ENCODE assay signal across 29 cellular contexts in the genomic region with DNA sequence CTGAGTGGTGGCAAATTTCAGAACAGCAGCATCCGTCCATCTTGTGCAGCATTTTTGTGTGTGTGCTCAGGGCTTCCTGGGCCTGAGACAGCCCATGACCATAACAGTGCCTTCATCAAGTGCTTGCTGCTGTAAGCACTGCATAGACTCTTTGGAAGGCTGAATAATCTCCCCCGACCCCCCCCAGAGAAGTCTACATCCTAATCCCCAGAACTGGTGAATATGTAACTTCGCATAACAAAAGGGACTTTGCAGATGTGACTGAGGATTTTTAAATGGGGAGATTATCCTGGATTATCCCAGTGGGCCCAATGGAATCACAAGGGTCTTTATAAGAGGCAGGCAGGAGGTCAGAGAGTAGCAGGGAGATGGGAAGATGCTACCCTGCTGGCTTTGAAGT. TPM values are rescaled to one million over a fixed set of nuclear protein-coding genes. Genes with fewer than 3 reads are reported as not detected.
"Had no signal": no experiment of that assay in that cellular context is flagged by ENCODE, and none has a peak within 500 bp of the region (broad histone marks: within the 10 kb centered on the region; RNA-seq: fewer than 3 reads in every experiment).

No MANE protein-coding gene starts in this region.

- H3K36me3 ChIP-seq: esophagus squamous epithelium, gastrocnemius medialis, heart right ventricle had no signal

- H3K4me1 ChIP-seq: esophagus squamous epithelium, gastrocnemius medialis, heart right ventricle, left lung, lower lobe of right lung had no signal

- H3K27ac ChIP-seq: coronary artery, dorsolateral prefrontal cortex, epithelial cell of prostate, esophagus squamous epithelium, gastrocnemius medialis, heart right ventricle, left lung, lower lobe of right lung had no signal

- H3K27ac Mint-ChIP-seq: mesothelial cell of epicardium had no signal

- DNase-seq: dermis blood vessel endothelial cell; dorsolateral prefrontal cortex; effector CD4-positive, alpha-beta T cell; effector memory CD4-positive, alpha-beta T cell; erythroblast; esophagus squamous epithelium; foreskin fibroblast; foreskin melanocyte; gastrocnemius medialis; glutamatergic neuron; head of caudate nucleus; heart right ventricle; hippocampal formation; left cardiac atrium; left lung; left ventricle myocardium superior; lower lobe of right lung; mesenchymal stem cell; mucosa of descending colon had no signal

- FAIRE-seq: colon, endometrium, islet of Langerhans, keratinocyte had no signal

- H3K4me1 Mint-ChIP-seq: mesothelial cell of epicardium had no signal

- H3K4me3 ChIP-seq: coronary artery, dorsolateral prefrontal cortex, esophagus squamous epithelium, gastrocnemius medialis, heart right ventricle, left lung, lower lobe of right lung, mucosa of descending colon had no signal

- H3K4me3 Mint-ChIP-seq: mesothelial cell of epicardium had no signal

- H3K9me3 ChIP-seq: esophagus squamous epithelium, gastrocnemius medialis, left lung, lower lobe of right lung, mucosa of descending colon had no signal

- H3K27me3 ChIP-seq: esophagus squamous epithelium, gastrocnemius medialis, heart right ventricle, left lung had no signal

RNA-seq across cellular contexts. Expression of a gene that starts 50.6 kb away (rescaled TPM):
- total RNA-seq: dermis blood vessel endothelial cell, glomerular endothelial cell, left ventricle myocardium superior, lung microvascular endothelial cell, myocyte had no signal
